17 cellular contexts compared by ENCODE assay signal in genomic region chr7:95264225-95264927, GRCh38. TPM values are rescaled to one million over a fixed set of nuclear protein-coding genes. Genes with fewer than 3 reads are reported as not detected.
DNase-seq lines count a peak whose midpoint lies in the region; ATAC-seq and TF ChIP-seq lines count a peak whose summit lies in the region.
"Had no signal": no experiment of that assay in that cellular context is flagged by ENCODE, and none has a peak within 500 bp of the region (broad histone marks: within the 10 kb centered on the region; RNA-seq: fewer than 3 reads in every experiment).

No MANE protein-coding gene starts in this region.

- ATAC-seq in GM23338 = peak; percentile 41; the same call in 1 of the 3 replicates
- ATAC-seq in GM19351 (IDR thresholded peaks at IDR 0.05; ENCODE audit: unreplicated experiment) = no peak
- ATAC-seq in HG03520 (IDR thresholded peaks at IDR 0.05; ENCODE audit: unreplicated experiment) = no peak
- no peak for ATAC-seq in GM18868 (IDR thresholded peaks at IDR 0.05; ENCODE audit: unreplicated experiment)
- ATAC-seq: activated T-cell treated with anti-CD3 and anti-CD28 coated beads, Interleukin-2, amount 50 U/mL, for 4 hours had no signal

- no peaks in the 10 kb centered on the region for H3K36me3 ChIP-seq in GM23338 (ENCODE audit: insufficient read depth)

- no peaks in the 10 kb centered on the region for H3F3A ChIP-seq in GM23338 (replicated peaks; ENCODE audit: low read depth)

- H3K27ac Mint-ChIP-seq in GM23338 = no peak overlapping the region; the same call in 1 of the 2 replicates

- H3K9me2 ChIP-seq in GM23338 (ENCODE audit: insufficient read depth) = no peaks in the 10 kb centered on the region

- H2AFZ ChIP-seq in GM23338 = no peak overlapping the region

- H3K27me3 ChIP-seq in GM23338 (ENCODE audit: insufficient read depth) = no peaks in the 10 kb centered on the region
- H3K27me3 ChIP-seq: tibial nerve had no signal

- DNase-seq in GM23338 (ENCODE audit: low spot score) = no peak
- DNase-seq in RKO (ENCODE audit: low spot score) = peak; percentile 58
- DNase-seq in cardiac fibroblast (ENCODE audit: low read depth in 2 of 2) = peak; percentile 81
- peak; percentile 55 for DNase-seq in non-pigmented ciliary epithelial cell (ENCODE audit: low read depth)
- no peak for DNase-seq in SKM-1 (lab: John Stamatoyannopoulos, UW; ENCODE audit: unreplicated experiment)
- DNase-seq: activated CD4-positive, alpha-beta T cell treated with anti-CD3 and anti-CD28 coated beads for 48 hours; activated T-cell treated with anti-CD3 and anti-CD28 coated beads, Interleukin-2, amount 50 U/mL, for 4 hours; AML-193; NCI-H1092; psoas muscle; T-helper 2 cell had no signal

- no peak overlapping the region for H3K27ac ChIP-seq in GM23338 (ENCODE audit: low read depth)
- H3K27ac ChIP-seq: psoas muscle, tibial nerve had no signal

- peaks cover 33% of the 10 kb centered on the region; the same call in 2 of the 3 replicates for H3K4me1 Mint-ChIP-seq in GM23338

- H3K27me3 Mint-ChIP-seq in GM23338 (ENCODE audit: insufficient read depth, low read depth, poor library complexity) = no peaks in the 10 kb centered on the region

- H3K4me1 ChIP-seq in GM23338 (ENCODE audit: insufficient read depth) = peaks cover 11% of the 10 kb centered on the region; the same call in 1 of the 2 replicates
- H3K4me1 ChIP-seq: psoas muscle, tibial nerve had no signal

- no peak overlapping the region for H3K4me3 ChIP-seq in GM23338
- H3K4me3 ChIP-seq in cardiac fibroblast (replicated peaks in 1 of 2; ENCODE audit: low read depth in 2 of 2, low read length in 2 of 2) = no peak overlapping the region
- H3K4me3 ChIP-seq: psoas muscle, tibial nerve had no signal

- H3K4me3 Mint-ChIP-seq in GM23338 = no peak overlapping the region
- H3K4me3 Mint-ChIP-seq: activated T-cell treated with anti-CD3 and anti-CD28 coated beads, Interleukin-2, amount 50 U/mL, for 4 hours had no signal

- H3K79me2 ChIP-seq in GM23338 (replicated peaks; ENCODE audit: insufficient read depth) = no peaks in the 10 kb centered on the region

- H3K4me2 ChIP-seq in GM23338 = no peak overlapping the region

- TF ChIP-seq CTCF in GM23338 (conservative IDR thresholded peaks at IDR 0.05; ENCODE audit: low read depth in 2 of 2) (no peak), cardiac fibroblast (IDR thresholded peaks at IDR 0.05; ENCODE audit: low read depth, low read length) (no peak)

- H4K20me1 ChIP-seq in GM23338 (replicated peaks; ENCODE audit: insufficient read depth) = no peaks in the 10 kb centered on the region

- H3K9me3 Mint-ChIP-seq in GM23338 = no peaks in the 10 kb centered on the region
- H3K9me3 Mint-ChIP-seq: activated T-cell treated with anti-CD3 and anti-CD28 coated beads, Interleukin-2, amount 50 U/mL, for 4 hours had no signal

- no peaks in the 10 kb centered on the region for H3K36me3 Mint-ChIP-seq in GM23338 (ENCODE audit: low read depth)

TF ChIP-seq in GM23338, 12 proteins besides CTCF, POLR2A, EP300 and RAD21:
- TF ChIP-seq JUNB (IDR thresholded peaks at IDR 0.05; ENCODE audit: unreplicated experiment) (no peak), CREB1 (CRISPR knock-in tag; IDR thresholded peaks at IDR 0.05; ENCODE audit: low read depth) (no peak), EZH2phosphoT487 (IDR thresholded peaks at IDR 0.05; ENCODE audit: unreplicated experiment) (no peak), POLR2AphosphoS5 (IDR thresholded peaks at IDR 0.05; ENCODE audit: low read depth) (no peak), STAT1 (IDR thresholded peaks at IDR 0.05; ENCODE audit: unreplicated experiment) (no peak), ZNF331 (CRISPR knock-in tag; IDR thresholded peaks at IDR 0.05; ENCODE audit: low read depth) (no peak), ZNF114 (CRISPR knock-in tag; IDR thresholded peaks at IDR 0.05) (no peak), EZH2 (IDR thresholded peaks at IDR 0.05; ENCODE audit: low read depth, unreplicated experiment) (no peak), ETS1 (IDR thresholded peaks at IDR 0.05) (no peak), NANOG (IDR thresholded peaks at IDR 0.05; ENCODE audit: borderline replicate concordance) (no peak), ZNF462 (CRISPR knock-in tag; IDR thresholded peaks at IDR 0.05) (no peak)

RNA-seq across cellular contexts. Expression of gene PON1, which starts 60.0 kb away (rescaled TPM):
- total RNA-seq in GM23338 (2014; rRNA removed; shearing (Covaris generic)) = 0.69 and 1.5 TPM in 2 replicates
- 1.2 and 2.1 TPM in 2 replicates for polyA plus RNA-seq in GM23338 (2016; fragmentation: Nextera tagmentation; extraction: Ambion mirVana)
- total RNA-seq: kidney epithelial cell, mononuclear cell, psoas muscle, tibial nerve had no signal

Comparison
In these comparisons a context has a peak if more than half of its experiments do, and no peak if none do; other contexts are left out.
1. DNase-seq: peak in RKO (single experiment), cardiac fibroblast (2 of 2) and non-pigmented ciliary epithelial cell (single experiment); none in GM23338 (single experiment) and SKM-1 (single experiment).